Comparison of ENCODE assay signal across 19 cellular contexts in the genomic region with DNA sequence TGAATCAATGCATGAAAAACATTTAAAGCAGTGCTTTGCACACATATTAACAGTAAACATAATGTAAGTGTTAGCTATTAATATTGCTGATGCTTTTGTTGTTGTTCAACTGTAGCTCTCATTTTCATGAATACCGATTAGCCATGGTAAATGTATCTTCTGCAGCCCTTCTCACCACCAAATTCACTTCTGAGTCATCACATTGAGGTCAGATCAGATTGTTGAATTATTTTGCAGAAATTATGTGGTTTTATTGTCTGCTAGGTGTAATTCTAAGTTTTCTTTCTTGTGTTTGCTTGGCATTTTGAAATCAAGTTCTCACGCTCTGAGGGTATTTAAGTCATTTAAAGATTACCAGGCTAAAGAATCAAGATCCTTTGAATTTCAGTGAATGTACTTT.
A peak's percentile ranks its signal among the peaks of the same experiment; 100 is the strongest.
DNase-seq lines count a peak whose midpoint lies in the region; ATAC-seq and TF ChIP-seq lines count a peak whose summit lies in the region.
"Had no signal": no experiment of that assay in that cellular context is flagged by ENCODE, and none has a peak within 500 bp of the region (broad histone marks: within the 10 kb centered on the region; RNA-seq: fewer than 3 reads in every experiment).

No MANE protein-coding gene starts in this region.

- no peaks in the 10 kb centered on the region for H4K20me1 ChIP-seq in mammary epithelial cell (ENCODE audit: insufficient read depth, low read length)
- H4K20me1 ChIP-seq: BLaER1 had no signal

- TF ChIP-seq POLR2A in breast epithelium (IDR thresholded peaks at IDR 0.05), result no peak

- no peaks in the 10 kb centered on the region for H3K4me1 ChIP-seq in breast epithelium
- peaks cover 10% of the 10 kb centered on the region for H3K4me1 ChIP-seq in mammary epithelial cell (ENCODE audit: insufficient read depth, low read length)
- H3K4me1 ChIP-seq: BLaER1 had no signal

- no peak overlapping the region for H3K27ac Mint-ChIP-seq in MCF 10A (ENCODE audit: low read depth, unreplicated experiment)
- H3K27ac Mint-ChIP-seq: CD8-positive, alpha-beta T cell had no signal

- TF ChIP-seq CTCF in MCF 10A (IDR thresholded peaks at IDR 0.05; ENCODE audit: unreplicated experiment), result no peak
- no peak for TF ChIP-seq CTCF in breast epithelium (IDR thresholded peaks at IDR 0.05)
- no peak for TF ChIP-seq CTCF in mammary epithelial cell (conservative IDR thresholded peaks at IDR 0.05 in 1 of 2, IDR thresholded peaks at IDR 0.05 in 1 of 2; ENCODE audit: extremely low read depth in 1 of 2, insufficient read depth in 1 of 2, low read depth in 1 of 2, low read length in 2 of 2)

- H3K27ac ChIP-seq in breast epithelium (no peak overlapping the region), mammary epithelial cell (ENCODE audit: insufficient read depth, low read depth, low read length) (no peak overlapping the region)
- H3K27ac ChIP-seq: 22Rv1, BLaER1 had no signal

- WGBS in mammary epithelial cell (ENCODE audit: low coverage, missing lambda C conversion rate), result 83% methylated on average over 2 of the region's 2 CpGs

- dilution Hi-C loops in mammary epithelial cell (cut with HindIII; ENCODE audit: low sequenced_read_pairs), result no loop called here

- H3K4me1 Mint-ChIP-seq in MCF 10A (ENCODE audit: insufficient read depth, unreplicated experiment), result peaks cover 6% of the 10 kb centered on the region

- peak; percentile 24; the same call in 2 of the 3 replicates for ATAC-seq in SK-N-SH treated with all-trans-retinoic acid at 6 μM for 48 hours
- no peak for ATAC-seq in HG03521 (IDR thresholded peaks at IDR 0.05; ENCODE audit: unreplicated experiment)
- ATAC-seq: CD8-positive, alpha-beta T cell; HepG2 had no signal

- H3K9me3 ChIP-seq in breast epithelium, result no peaks in the 10 kb centered on the region
- no peaks in the 10 kb centered on the region for H3K9me3 ChIP-seq in mammary epithelial cell (replicated peaks; ENCODE audit: insufficient read depth, low read length)
- H3K9me3 ChIP-seq: BLaER1, MG63 had no signal

- no peak overlapping the region for H3K4me3 Mint-ChIP-seq in MCF 10A (ENCODE audit: unreplicated experiment)
- H3K4me3 Mint-ChIP-seq: CD8-positive, alpha-beta T cell had no signal

- in situ Hi-C loops in mammary epithelial cell (cut with MboI; ENCODE audit: low sequenced_read_pairs in 2 of 2), result no loop called here

- no peak overlapping the region for H2AFZ ChIP-seq in mammary epithelial cell (ENCODE audit: low read depth, low read length)

- H3K36me3 ChIP-seq in breast epithelium (no peaks in the 10 kb centered on the region), mammary epithelial cell (ENCODE audit: insufficient read depth, low read length) (no peaks in the 10 kb centered on the region)
- H3K36me3 ChIP-seq: BLaER1, MG63 had no signal

- H3K27me3 ChIP-seq in breast epithelium (no peaks in the 10 kb centered on the region), mammary epithelial cell (ENCODE audit: insufficient read depth, low read length) (no peaks in the 10 kb centered on the region)
- H3K27me3 ChIP-seq: BLaER1, MG63 had no signal

- H3K79me2 ChIP-seq in mammary epithelial cell (ENCODE audit: insufficient read depth, low read length), result no peaks in the 10 kb centered on the region

- H3K4me3 ChIP-seq in breast epithelium (no peak overlapping the region), mammary epithelial cell (replicated peaks in 1 of 3; ENCODE audit: insufficient read depth in 1 of 3, low read depth in 2 of 3, low read length in 3 of 3) (no peak overlapping the region)
- H3K4me3 ChIP-seq: BLaER1, MG63 had no signal

- H3K9ac ChIP-seq in mammary epithelial cell (ENCODE audit: insufficient read depth, low read length), result no peak overlapping the region
- H3K9ac ChIP-seq: BLaER1 had no signal

- H3K27me3 Mint-ChIP-seq in MCF 10A (ENCODE audit: insufficient read depth, unreplicated experiment), result no peaks in the 10 kb centered on the region

- no peak overlapping the region for H3K4me2 ChIP-seq in mammary epithelial cell (ENCODE audit: insufficient read depth, low read depth, low read length)
- H3K4me2 ChIP-seq: BLaER1 had no signal

- DNase-seq in MCF 10A (ENCODE audit: unreplicated experiment) (peak; percentile 28), breast epithelium (ENCODE audit: low spot score in 2 of 2) (no peak), mammary epithelial cell (peak; percentile 21), myocyte (ENCODE audit: low read depth) (peak; percentile 24), NCI-H1048 (lab: John Stamatoyannopoulos, UW) (no peak), ecto neural progenitor cell (ENCODE audit: low spot score) (no peak)
- DNase-seq: CD8-positive, alpha-beta T cell; DND-41; GF-D8; KG1; MG63; NCI-H1092 treated with DMSO at 0.1 percent for 48 hours; NCI-H226; SIG-M5 had no signal

- peaks cover 5% of the 10 kb centered on the region for H3K36me3 Mint-ChIP-seq in MCF 10A (ENCODE audit: insufficient read depth, unreplicated experiment)
- H3K36me3 Mint-ChIP-seq: CD8-positive, alpha-beta T cell had no signal

- POLR2A ChIA-PET in MCF 10A (lab: Yijun Ruan, JAX), result no interaction called here

- intact Hi-C loops in MCF 10A (cut with micrococcal nuclease), result no loop called here
- intact Hi-C loops in breast epithelium (cut with DNase I; ENCODE audit: low total_unique reads), result loop anchor here (5.0 kb wide), 1 partner anchor 1264 kb away; no protein-coding TSS in a partner anchor
- intact Hi-C loops in mammary epithelial cell (cut with micrococcal nuclease), result no loop called here

- CTCF ChIA-PET in MCF 10A (lab: Yijun Ruan, JAX), result interaction anchor here (0.9 kb wide), 2 partner anchors 58 to 239 kb away, joined by 3 read pairs; no protein-coding TSS in a partner anchor
- CTCF ChIA-PET in mammary epithelial cell (lab: Charles Lee; ENCODE audit: low non-redundant PET), result no interaction called here

- no TSS peak for BruUV-seq in MCF 10A (replicated peaks; lab: Mats Ljungman, UMichigan)
- no TSS peak for BruUV-seq in mammary epithelial cell (replicated peaks; lab: Mats Ljungman, UMichigan)

- no peaks in the 10 kb centered on the region for H3K9me3 Mint-ChIP-seq in MCF 10A (ENCODE audit: unreplicated experiment)
- H3K9me3 Mint-ChIP-seq: CD8-positive, alpha-beta T cell had no signal

TF ChIP-seq in SK-N-SH treated with all-trans-retinoic acid at 6 μM for 48 hours, 23 proteins besides CTCF, POLR2A, EP300 and RAD21:
- TF ChIP-seq ISL1 (CRISPR knock-in tag; IDR thresholded peaks at IDR 0.05) (no peak; the same call in 1 of the 2 replicates), ZC3H10 (CRISPR knock-in tag; IDR thresholded peaks at IDR 0.05) (peak; percentile 56; the same call in 1 of the 2 replicates)

Comparison
In these comparisons a context has a peak if more than half of its experiments do, and no peak if none do; other contexts are left out.
1. DNase-seq: peak in MCF 10A (single experiment), mammary epithelial cell (single experiment) and myocyte (single experiment); none in breast epithelium (0 of 2), NCI-H1048 (single experiment) and ecto neural progenitor cell (single experiment).